18 cellular contexts compared by ENCODE assay signal in the genomic region with DNA sequence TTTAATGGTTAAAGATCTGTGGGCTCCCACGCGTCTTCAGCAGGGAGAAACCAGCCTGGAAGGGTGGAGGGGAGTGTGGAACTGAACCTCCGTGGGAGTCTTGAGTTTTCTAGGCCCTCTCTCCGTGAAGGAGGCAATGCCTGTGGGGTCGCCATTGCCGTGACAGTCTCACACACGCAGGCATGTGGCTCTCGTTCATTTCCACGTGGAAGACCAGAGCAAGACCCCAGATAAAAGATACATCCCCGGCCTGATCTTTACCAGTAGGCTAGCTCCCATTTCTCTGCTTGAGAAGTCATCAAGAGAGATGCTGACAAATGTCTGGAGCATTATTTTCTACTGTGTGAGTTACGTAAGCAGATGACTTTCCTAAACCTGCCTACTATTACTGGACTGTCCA.
A peak's percentile ranks its signal among the peaks of the same experiment; 100 is the strongest.
DNase-seq lines count a peak whose midpoint lies in the region; ATAC-seq, FAIRE-seq and TF ChIP-seq lines count a peak whose summit lies in the region.
"Had no signal": no experiment of that assay in that cellular context is flagged by ENCODE, and none has a peak within 500 bp of the region (broad histone marks: within the 10 kb centered on the region; RNA-seq: fewer than 3 reads in every experiment).

No MANE protein-coding gene starts in this region.

- H2AFZ ChIP-seq in endothelial cell of umbilical vein (ENCODE audit: low read depth, low read length) = no peak overlapping the region
- H2AFZ ChIP-seq in neuronal stem cell (ENCODE audit: low read length) = no peak overlapping the region

- no peak overlapping the region for H4K8ac ChIP-seq in neuronal stem cell (ENCODE audit: low read depth, low read length)

- no peak for ATAC-seq in RWPE2 (ENCODE audit: low read depth)
- ATAC-seq in activated CD4-positive, alpha-beta T cell treated with anti-CD3 and anti-CD28 coated beads for 36 hours = no peak
- ATAC-seq: SK-N-SH treated with all-trans-retinoic acid at 6 μM for 48 hours had no signal

- no peak overlapping the region for H3K18ac ChIP-seq in neuronal stem cell (ENCODE audit: low read length)

- H2BK15ac ChIP-seq in neuronal stem cell (ENCODE audit: low read length) = no peak overlapping the region

- H2BK120ac ChIP-seq in neuronal stem cell (ENCODE audit: low read depth, low read length) = no peak overlapping the region

- H3K9me3 Mint-ChIP-seq in activated CD4-positive, alpha-beta T cell treated with anti-CD3 and anti-CD28 coated beads for 36 hours (ENCODE audit: low read depth) = peaks cover 16% of the 10 kb centered on the region

- H2BK5ac ChIP-seq in neuronal stem cell (ENCODE audit: low read length) = no peak overlapping the region

- H3K9me3 ChIP-seq in RWPE2 (ENCODE audit: severe bottlenecking) = no peaks in the 10 kb centered on the region
- H3K9me3 ChIP-seq in endothelial cell of umbilical vein (replicated peaks; ENCODE audit: control insufficient read depth, insufficient read depth, low read length) = peaks cover 4% of the 10 kb centered on the region
- H3K9me3 ChIP-seq in neuronal stem cell (replicated peaks in 1 of 2; ENCODE audit: control insufficient read depth in 2 of 2, insufficient read depth in 1 of 2, low read depth in 1 of 2, low read length in 2 of 2) = no peaks in the 10 kb centered on the region
- H3K9me3 ChIP-seq in prostate gland = no peaks in the 10 kb centered on the region
- H3K9me3 ChIP-seq: Peyer's patch had no signal

- H3K36me3 Mint-ChIP-seq in activated CD4-positive, alpha-beta T cell treated with anti-CD3 and anti-CD28 coated beads for 36 hours (ENCODE audit: low read depth) = no peaks in the 10 kb centered on the region
- H3K36me3 Mint-ChIP-seq: CD4-positive, alpha-beta memory T cell had no signal

- H3K4me1 ChIP-seq in RWPE2 (ENCODE audit: insufficient read depth, poor library complexity, severe bottlenecking) = no peaks in the 10 kb centered on the region
- no peaks in the 10 kb centered on the region for H3K4me1 ChIP-seq in endothelial cell of umbilical vein (ENCODE audit: control insufficient read depth, extremely low read depth, insufficient read depth, low read length)
- H3K4me1 ChIP-seq in neuronal stem cell (ENCODE audit: control insufficient read depth in 2 of 2, insufficient read depth in 1 of 2, low read depth in 1 of 2, low read length in 2 of 2) = no peaks in the 10 kb centered on the region
- no peaks in the 10 kb centered on the region for H3K4me1 ChIP-seq in prostate gland (replicated peaks)
- H3K4me1 ChIP-seq: Peyer's patch had no signal

- no peak overlapping the region for H3K27ac Mint-ChIP-seq in activated CD4-positive, alpha-beta T cell treated with anti-CD3 and anti-CD28 coated beads for 36 hours
- H3K27ac Mint-ChIP-seq: CD4-positive, alpha-beta memory T cell had no signal

- no peaks in the 10 kb centered on the region for H3K79me1 ChIP-seq in neuronal stem cell (ENCODE audit: low read depth, low read length)

- dilution Hi-C loops in endothelial cell of umbilical vein (cut with MboI; ENCODE audit: extremely low pct_ligation_motif_present, low sequenced_read_pairs) = no loop called here

- FAIRE-seq in GM18507 (lab: Jason Lieb, UNC) (peak; percentile 56), endothelial cell of umbilical vein (lab: Jason Lieb, UNC) (peak; percentile 52)
- FAIRE-seq: GM19239 had no signal

- no peak overlapping the region for H3K4ac ChIP-seq in neuronal stem cell (ENCODE audit: low read length)

- no peak overlapping the region for H2AK5ac ChIP-seq in neuronal stem cell (ENCODE audit: low read depth, low read length)

- intact Hi-C loops in endothelial cell of umbilical vein (cut with micrococcal nuclease) (no loop called here), prostate gland (cut with DNase I) (no loop called here)
- intact Hi-C loops in activated CD4-positive, alpha-beta T cell treated with anti-CD3 and anti-CD28 coated beads for 36 hours (cut with DNase I, micrococcal nuclease) = no loop called here

- POLR2A ChIA-PET in endothelial cell of umbilical vein (lab: Charles Lee) = no interaction called here
- POLR2A ChIA-PET in activated CD4-positive, alpha-beta T cell treated with anti-CD3 and anti-CD28 coated beads for 36 hours (lab: Charles Lee) = no interaction called here

- H3K14ac ChIP-seq in neuronal stem cell (ENCODE audit: low read length) = no peak overlapping the region

- DNase-seq in GM18507 (ENCODE audit: extremely low spot score, insufficient read length, low read depth) = no peak
- peak; percentile 26 for DNase-seq in RWPE2 (ENCODE audit: low spot score)
- peak; percentile 3 for DNase-seq in endothelial cell of umbilical vein (ENCODE audit: low read depth, low spot score)
- no peak for DNase-seq in neuronal stem cell (ENCODE audit: low spot score)
- DNase-seq in prostate gland (ENCODE audit: low spot score) = no peak
- DNase-seq in GM03348 (ENCODE audit: low spot score) = no peak
- no peak for DNase-seq in activated CD4-positive, alpha-beta T cell treated with anti-CD3 and anti-CD28 coated beads for 36 hours
- DNase-seq: Calu3; CD4-positive, alpha-beta memory T cell; DMS79 treated with DMSO at 0.1 percent for 48 hours; HCEC 1CT; NCI-H1417 treated with DMSO at 0.1 percent for 48 hours; NCI-H2029 treated with DMSO at 0.1 percent for 48 hours; NCI-H510A treated with DMSO at 0.1 percent for 48 hours; Peyer's patch; SHP77 had no signal

- WGBS in neuronal stem cell (ENCODE audit: extremely low coverage in 2 of 2, insufficient read length in 2 of 2, insufficient replicate concordance in 1 of 2), 2 donors = no CpG with 5 or more reads among the region's 11 CpGs
- 84% methylated on average over 11 of the region's 11 CpGs for WGBS in prostate gland

- no peaks in the 10 kb centered on the region for H3K4me1 Mint-ChIP-seq in activated CD4-positive, alpha-beta T cell treated with anti-CD3 and anti-CD28 coated beads for 36 hours
- H3K4me1 Mint-ChIP-seq: CD4-positive, alpha-beta memory T cell had no signal

- H3K27me3 Mint-ChIP-seq in activated CD4-positive, alpha-beta T cell treated with anti-CD3 and anti-CD28 coated beads for 36 hours = no peaks in the 10 kb centered on the region
- H3K27me3 Mint-ChIP-seq: CD4-positive, alpha-beta memory T cell had no signal

- no peaks in the 10 kb centered on the region for H3K9me1 ChIP-seq in endothelial cell of umbilical vein (replicated peaks; ENCODE audit: control insufficient read depth, extremely low read depth, insufficient read depth, low read length)

- H3K4me3 ChIP-seq in RWPE2 (ENCODE audit: severe bottlenecking) (no peak overlapping the region), endothelial cell of umbilical vein (replicated peaks in 1 of 3; ENCODE audit: insufficient read depth in 1 of 3, low read depth in 1 of 3, low read length in 3 of 3) (no peak overlapping the region), neuronal stem cell (ENCODE audit: low read length in 2 of 2) (no peak overlapping the region), prostate gland (no peak overlapping the region)
- H3K4me3 ChIP-seq: Peyer's patch had no signal

- H3K79me2 ChIP-seq in endothelial cell of umbilical vein (ENCODE audit: control insufficient read depth, insufficient read depth, low read length) = no peaks in the 10 kb centered on the region

- no peak overlapping the region for H3K4me3 Mint-ChIP-seq in activated CD4-positive, alpha-beta T cell treated with anti-CD3 and anti-CD28 coated beads for 36 hours
- H3K4me3 Mint-ChIP-seq: CD4-positive, alpha-beta memory T cell had no signal

- H3K9ac ChIP-seq in endothelial cell of umbilical vein (replicated peaks; ENCODE audit: extremely low read depth, insufficient read depth, low read length) = no peak overlapping the region
- H3K9ac ChIP-seq in neuronal stem cell (ENCODE audit: low read depth, low read length, poor library complexity) = peak overlapping the region; percentile 1

- H3K23ac ChIP-seq in neuronal stem cell (ENCODE audit: low read depth, low read length, poor library complexity) = no peak overlapping the region

- no peak overlapping the region for H3K4me2 ChIP-seq in endothelial cell of umbilical vein (ENCODE audit: insufficient read depth, low read length)
- H3K4me2 ChIP-seq in neuronal stem cell (ENCODE audit: insufficient read depth, low read length, poor library complexity, severe bottlenecking) = no peak overlapping the region

- H3K27ac ChIP-seq in RWPE2 (ENCODE audit: poor library complexity, severe bottlenecking) (no peak overlapping the region), endothelial cell of umbilical vein (ENCODE audit: insufficient read depth, low read depth, low read length) (no peak overlapping the region), neuronal stem cell (replicated peaks; ENCODE audit: low read length) (no peak overlapping the region), prostate gland (no peak overlapping the region)
- H3K27ac ChIP-seq: Peyer's patch had no signal

- H4K20me1 ChIP-seq in endothelial cell of umbilical vein (replicated peaks; ENCODE audit: control insufficient read depth, extremely low read depth, insufficient read depth, low read length) = no peaks in the 10 kb centered on the region

- no peak overlapping the region for H4K91ac ChIP-seq in neuronal stem cell (ENCODE audit: low read depth, low read length, poor library complexity)

- no peaks in the 10 kb centered on the region for H3K36me3 ChIP-seq in RWPE2 (ENCODE audit: low read depth)
- no peaks in the 10 kb centered on the region for H3K36me3 ChIP-seq in endothelial cell of umbilical vein (ENCODE audit: control insufficient read depth in 2 of 2, extremely low read depth in 1 of 2, insufficient read depth in 2 of 2, low read length in 2 of 2)
- no peaks in the 10 kb centered on the region for H3K36me3 ChIP-seq in neuronal stem cell (replicated peaks in 1 of 2; ENCODE audit: control insufficient read depth in 2 of 2, insufficient read depth in 2 of 2, low read length in 2 of 2)
- H3K36me3 ChIP-seq in prostate gland = no peaks in the 10 kb centered on the region
- H3K36me3 ChIP-seq: Peyer's patch had no signal

- CTCF ChIA-PET in endothelial cell of umbilical vein (lab: Charles Lee) = no interaction called here
- CTCF ChIA-PET in activated CD4-positive, alpha-beta T cell treated with anti-CD3 and anti-CD28 coated beads for 36 hours (lab: Charles Lee) = no interaction called here

- H3K27me3 ChIP-seq in RWPE2 (ENCODE audit: insufficient read depth, poor library complexity, severe bottlenecking) (no peaks in the 10 kb centered on the region), endothelial cell of umbilical vein (ENCODE audit: control insufficient read depth in 2 of 2, insufficient read depth in 2 of 2, low read length in 2 of 2) (no peaks in the 10 kb centered on the region), neuronal stem cell (ENCODE audit: control insufficient read depth in 3 of 3, insufficient read depth in 3 of 3, low read depth in 1 of 3, low read length in 3 of 3) (no peaks in the 10 kb centered on the region), prostate gland (replicated peaks; ENCODE audit: insufficient read depth) (no peaks in the 10 kb centered on the region)
- H3K27me3 ChIP-seq: Peyer's patch had no signal

- TF ChIP-seq CTCF in RWPE2 (IDR thresholded peaks at IDR 0.05; ENCODE audit: poor library complexity, severe bottlenecking) = no peak
- TF ChIP-seq CTCF in endothelial cell of umbilical vein (IDR thresholded peaks at IDR 0.05; ENCODE audit: extremely low read depth in 1 of 2, insufficient read depth in 1 of 2, low read depth in 1 of 2, low read length in 2 of 2) = no peak
- no peak for TF ChIP-seq CTCF in prostate gland (IDR thresholded peaks at IDR 0.05)

- no peak for TF ChIP-seq POLR2A in endothelial cell of umbilical vein (IDR thresholded peaks at IDR 0.05; ENCODE audit: low read depth, low read length)
- no peak for TF ChIP-seq POLR2A in prostate gland (IDR thresholded peaks at IDR 0.05)

- H2BK12ac ChIP-seq in neuronal stem cell (ENCODE audit: low read length) = no peak overlapping the region

- no TSS peak for BruUV-seq in endothelial cell of umbilical vein (replicated peaks; lab: Mats Ljungman, UMichigan)

Comparison
In these comparisons a context has a peak if more than half of its experiments do, and no peak if none do; other contexts are left out.
1. DNase-seq: peak in RWPE2 (single experiment) and endothelial cell of umbilical vein (single experiment); none in GM18507 (single experiment), neuronal stem cell (single experiment), prostate gland (single experiment), GM03348 (single experiment) and activated CD4-positive, alpha-beta T cell treated with anti-CD3 and anti-CD28 coated beads for 36 hours (single experiment).